In the genomic region with DNA sequence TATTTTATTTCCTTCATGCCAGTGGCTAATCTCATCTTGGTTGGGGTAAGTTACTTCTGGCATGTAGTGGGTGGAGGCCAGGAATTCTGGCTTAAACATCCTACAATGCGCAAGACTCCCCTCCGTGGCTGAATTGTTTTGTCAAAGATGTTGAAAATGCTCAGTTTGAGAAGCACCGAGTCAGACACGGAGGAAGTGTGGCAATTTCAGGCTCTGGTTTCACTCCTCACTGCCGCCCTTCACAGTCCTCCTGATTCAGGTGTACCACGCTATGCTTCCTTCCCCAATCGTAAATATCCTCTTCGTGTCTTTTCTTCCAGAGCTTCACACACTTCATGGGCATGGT, we compare ENCODE assay signal across 8 cellular contexts.
DNase-seq lines count a peak whose midpoint lies in the region; ATAC-seq lines count a peak whose summit lies in the region.

No MANE protein-coding gene starts in this region.

- DNase-seq in ELF-1 (ENCODE audit: low read depth, low spot score) (peak; percentile 20), NCI-H1436 (lab: John Stamatoyannopoulos, UW) (peak; percentile 58), left colon (peak in 1 of 2 donors; percentile 12), NCI-H774 (lab: John Stamatoyannopoulos, UW) (no peak), DMS79 treated with DMSO at 0.1 percent for 48 hours (lab: John Stamatoyannopoulos, UW) (no peak), head of caudate nucleus (no peak), posterior cingulate gyrus (no peak)

- ATAC-seq in GM21528 (IDR thresholded peaks at IDR 0.05; ENCODE audit: low FRiP score, unreplicated experiment): peak; percentile 53
- peak; percentile 65 for ATAC-seq in left colon

- intact Hi-C loops in left colon (cut with DNase I, micrococcal nuclease): no loop called here
- intact Hi-C loops in head of caudate nucleus (cut with DNase I): no loop called here
- intact Hi-C loops in posterior cingulate gyrus (cut with DNase I): no loop called here

Comparison
In these comparisons a context has a peak if more than half of its experiments do, and no peak if none do; other contexts are left out.
1. DNase-seq: peak in ELF-1 (single experiment) and NCI-H1436 (single experiment); none in NCI-H774 (single experiment), DMS79 treated with DMSO at 0.1 percent for 48 hours (single experiment), head of caudate nucleus (0 of 42) and posterior cingulate gyrus (0 of 10).